Comparison of ENCODE assay signal across 19 cellular contexts in genomic region chr6:22353036-22353560, GRCh38. TPM values are rescaled to one million over a fixed set of nuclear protein-coding genes. Genes with fewer than 3 reads are reported as not detected.
DNase-seq lines count a peak whose midpoint lies in the region; ATAC-seq, FAIRE-seq and TF ChIP-seq lines count a peak whose summit lies in the region.
"Had no signal": no experiment of that assay in that cellular context is flagged by ENCODE, and none has a peak within 500 bp of the region (broad histone marks: within the 10 kb centered on the region; RNA-seq: fewer than 3 reads in every experiment).

No MANE protein-coding gene starts in this region.

- DNase-seq in amniotic epithelial cell (ENCODE audit: low read depth) (peak; percentile 96), fibroblast of pulmonary artery (ENCODE audit: low read depth) (peak; percentile 13), myocyte (ENCODE audit: low read depth) (peak; percentile 13), type B pancreatic cell (ENCODE audit: extremely low spot score, unreplicated experiment) (no peak), NCI-H2171 treated with DMSO at 0.1 percent for 48 hours (lab: John Stamatoyannopoulos, UW) (no peak), pancreas (no peak), amygdala (lab: John Stamatoyannopoulos, UW) (no peak)
- DNase-seq: BE2C; CD4-positive, alpha-beta memory T cell; DMS79; EL had no signal

- H3K27me3 Mint-ChIP-seq in type B pancreatic cell, result no peaks in the 10 kb centered on the region
- H3K27me3 Mint-ChIP-seq: CD4-positive, alpha-beta memory T cell had no signal

- peaks cover 6% of the 10 kb centered on the region for H3K9me3 Mint-ChIP-seq in type B pancreatic cell

- peak overlapping the region; percentile 24 for H3K4me3 Mint-ChIP-seq in type B pancreatic cell
- H3K4me3 Mint-ChIP-seq: CD4-positive, alpha-beta memory T cell had no signal

- no peaks in the 10 kb centered on the region for H3K4me1 ChIP-seq in pancreas
- H3K4me1 ChIP-seq: HAP-1 had no signal

- no peak overlapping the region for H3K27ac Mint-ChIP-seq in type B pancreatic cell
- H3K27ac Mint-ChIP-seq: CD4-positive, alpha-beta memory T cell had no signal

- H3K4me1 Mint-ChIP-seq in type B pancreatic cell (ENCODE audit: unreplicated experiment), result peaks cover 44% of the 10 kb centered on the region
- H3K4me1 Mint-ChIP-seq: CD4-positive, alpha-beta memory T cell had no signal

- H3K27ac ChIP-seq in pancreas, result no peak overlapping the region
- H3K27ac ChIP-seq: C4-2B had no signal

- intact Hi-C loops in pancreas (cut with DNase I), result no loop called here

- no peak for TF ChIP-seq CTCF in fibroblast of pulmonary artery (IDR thresholded peaks at IDR 0.05; ENCODE audit: low read length, missing control alignments)
- no peak for TF ChIP-seq CTCF in type B pancreatic cell (conservative IDR thresholded peaks at IDR 0.05)
- TF ChIP-seq CTCF in pancreas (IDR thresholded peaks at IDR 0.05), result no peak

- no peaks in the 10 kb centered on the region for H3K27me3 ChIP-seq in pancreas
- H3K27me3 ChIP-seq: BE2C had no signal

- no peak for ATAC-seq in pancreas

- H3K9me3 ChIP-seq in pancreas, result no peaks in the 10 kb centered on the region
- H3K9me3 ChIP-seq: BE2C, HAP-1 had no signal

- H3K36me3 ChIP-seq in pancreas, result no peaks in the 10 kb centered on the region
- H3K36me3 ChIP-seq: BE2C, HAP-1 had no signal

- H3K4me3 ChIP-seq in fibroblast of pulmonary artery (replicated peaks; ENCODE audit: low read depth, low read length) (no peak overlapping the region), pancreas (no peak overlapping the region)
- H3K4me3 ChIP-seq: HAP-1 had no signal

- H3K36me3 Mint-ChIP-seq in type B pancreatic cell, result peaks cover 5% of the 10 kb centered on the region
- H3K36me3 Mint-ChIP-seq: CD4-positive, alpha-beta memory T cell had no signal

- no peak for FAIRE-seq in pancreas (lab: Jason Lieb, UNC)
- FAIRE-seq: A204.1, G401.6, GM12891, GM19239, H1 had no signal

- 80 to 96% methylated on average over 2 of the region's 2 CpGs for WGBS in pancreas, 2 donors

RNA-seq across cellular contexts. Expression of gene PRL, which starts 56.3 kb away (rescaled TPM):
- not detected in 2 replicates for total RNA-seq in myocyte
- polyA plus RNA-seq in myocyte (2012), result not detected
- total RNA-seq in type B pancreatic cell (ENCODE audit: low replicate concordance), result 0.48 TPM in 1 of 2 replicates, not detected in the other
- total RNA-seq in pancreas, result not detected
- polyA plus RNA-seq in pancreas, result not detected
- total RNA-seq: CD4-positive, alpha-beta memory T cell; H1; HT-29 had no signal
- polyA plus RNA-seq: CD4-positive, alpha-beta memory T cell; H1 had no signal

Comparison
In these comparisons a context has a peak if more than half of its experiments do, and no peak if none do; other contexts are left out.
1. DNase-seq: peak in amniotic epithelial cell (single experiment), fibroblast of pulmonary artery (single experiment) and myocyte (single experiment); none in type B pancreatic cell (single experiment), NCI-H2171 treated with DMSO at 0.1 percent for 48 hours (single experiment), pancreas (0 of 6) and amygdala (0 of 56).